In genomic region chr2:181911830-181912229, GRCh38 we compare ENCODE assay signal across 35 cellular contexts. TPM values are rescaled to one million over a fixed set of nuclear protein-coding genes. Genes with fewer than 3 reads are reported as not detected.
DNase-seq lines count a peak whose midpoint lies in the region; ATAC-seq and TF ChIP-seq lines count a peak whose summit lies in the region.
"Had no signal": no experiment of that assay in that cellular context is flagged by ENCODE, and none has a peak within 500 bp of the region (broad histone marks: within the 10 kb centered on the region; RNA-seq: fewer than 3 reads in every experiment).

No MANE protein-coding gene starts in this region.

- H3K9me3 Mint-ChIP-seq in T-cell, result no peaks in the 10 kb centered on the region
- no peaks in the 10 kb centered on the region for H3K9me3 Mint-ChIP-seq in progenitor cell of endocrine pancreas (ENCODE audit: low read depth)
- H3K9me3 Mint-ChIP-seq: activated naive CD8-positive, alpha-beta T cell treated with anti-CD3 and anti-CD28 coated beads, Interleukin-2, amount 50 U/mL, for 24 hours; CD8-positive, alpha-beta T cell; effector memory CD8-positive, alpha-beta T cell; immature natural killer cell; naive B cell had no signal

- no peak overlapping the region for H2AK9ac ChIP-seq in IMR-90 (replicated peaks; ENCODE audit: low read depth, low read length, poor library complexity)

- no peak overlapping the region for H3K23ac ChIP-seq in IMR-90 (ENCODE audit: low read depth, low read length)

- no peak for TF ChIP-seq RAD21 in IMR-90 (IDR thresholded peaks at IDR 0.05; ENCODE audit: low read length)

- H4K5ac ChIP-seq in IMR-90 (ENCODE audit: low read depth, low read length), result no peak overlapping the region

- H3K27me3 ChIP-seq in IMR-90 (ENCODE audit: control insufficient read depth, insufficient read depth, low read length) (no peaks in the 10 kb centered on the region), body of pancreas (no peaks in the 10 kb centered on the region), right lobe of liver (no peaks in the 10 kb centered on the region), stomach (no peaks in the 10 kb centered on the region)
- H3K27me3 ChIP-seq: BE2C, SJCRH30, suprapubic skin, vagina had no signal

- no peak overlapping the region for H2AFZ ChIP-seq in IMR-90 (replicated peaks; ENCODE audit: low read length, poor library complexity)

- in situ Hi-C loops in IMR-90 (cut with MboI; ENCODE audit: low sequenced_read_pairs), result loop anchor here (25.0 kb wide), 1 partner anchor 750 kb away; no protein-coding TSS in a partner anchor

- no peak for TF ChIP-seq POLR2A in IMR-90 (IDR thresholded peaks at IDR 0.05; ENCODE audit: low read depth, low read length)
- TF ChIP-seq POLR2A in body of pancreas (IDR thresholded peaks at IDR 0.05), result peak in 1 of 3 donors; percentile 16
- no peak for TF ChIP-seq POLR2A in right lobe of liver (IDR thresholded peaks at IDR 0.05)
- TF ChIP-seq POLR2A in stomach (IDR thresholded peaks at IDR 0.05), result no peak

- H3K27me3 Mint-ChIP-seq in T-cell, result no peaks in the 10 kb centered on the region
- no peaks in the 10 kb centered on the region for H3K27me3 Mint-ChIP-seq in progenitor cell of endocrine pancreas
- H3K27me3 Mint-ChIP-seq: activated naive CD8-positive, alpha-beta T cell treated with anti-CD3 and anti-CD28 coated beads, Interleukin-2, amount 50 U/mL, for 24 hours; effector memory CD8-positive, alpha-beta T cell; naive B cell had no signal

- H2AK5ac ChIP-seq in IMR-90 (ENCODE audit: low read depth, low read length), result no peak overlapping the region

- H3K18ac ChIP-seq in IMR-90 (ENCODE audit: low read depth, low read length), result no peak overlapping the region

- H3K9me1 ChIP-seq in IMR-90 (ENCODE audit: insufficient read depth, low read length), result peaks cover 10% of the 10 kb centered on the region

- no CpG with 5 or more reads among the region's 2 CpGs for whole genome bisulfite sequencing in IMR-90 (ENCODE audit: extremely low coverage in 2 of 2, insufficient read length in 1 of 2), 2 experiments
- WGBS in body of pancreas, 2 donors, result 27 to 34% methylated on average over 2 of the region's 2 CpGs
- 27% methylated on average over 2 of the region's 2 CpGs for WGBS in right lobe of liver (ENCODE audit: insufficient coverage, low coverage, low lambda C conversion rate, missing lambda C conversion rate)
- 40 to 61% (median 50%) methylated on average over 2 of the region's 2 CpGs for WGBS in stomach, 5 donors

- no peak for TF ChIP-seq EP300 in stomach (IDR thresholded peaks at IDR 0.05)

- no peak overlapping the region for H2BK15ac ChIP-seq in IMR-90 (ENCODE audit: low read depth, low read length)

- H3K4ac ChIP-seq in IMR-90 (ENCODE audit: low read depth, low read length), result no peak overlapping the region

- CTCF ChIA-PET in IMR-90 (lab: Yijun Ruan, JAX), result no interaction called here
- CTCF ChIA-PET in T-cell (lab: Charles Lee), result interaction anchor here in 1 of 2 donors (0.9 kb wide), 1 partner anchor 10 kb away, joined by 4 read pairs; no protein-coding TSS in a partner anchor

- ATAC-seq in IMR-90 (ENCODE audit: low read depth) (no peak), body of pancreas (peak; percentile 68), right lobe of liver (peak; percentile 79 to 92 (median 86)), T-cell (replicated peaks in 1 of 4) (no peak), HG03025 (IDR thresholded peaks at IDR 0.05; ENCODE audit: low FRiP score, unreplicated experiment) (no peak)
- ATAC-seq: activated naive CD8-positive, alpha-beta T cell treated with anti-CD3 and anti-CD28 coated beads, Interleukin-2, amount 50 U/mL, for 24 hours; CD8-positive, alpha-beta T cell; effector memory CD8-positive, alpha-beta T cell had no signal

- no peak overlapping the region for H3K27ac Mint-ChIP-seq in T-cell
- H3K27ac Mint-ChIP-seq in progenitor cell of endocrine pancreas, result no peak overlapping the region
- H3K27ac Mint-ChIP-seq: activated naive CD8-positive, alpha-beta T cell treated with anti-CD3 and anti-CD28 coated beads, Interleukin-2, amount 50 U/mL, for 24 hours; CD8-positive, alpha-beta T cell; effector memory CD8-positive, alpha-beta T cell; naive B cell had no signal

- peaks cover 51% of the 10 kb centered on the region for H3K36me3 Mint-ChIP-seq in T-cell
- peaks cover 30% of the 10 kb centered on the region for H3K36me3 Mint-ChIP-seq in progenitor cell of endocrine pancreas (ENCODE audit: insufficient read depth)

- no peak overlapping the region for H3K14ac ChIP-seq in IMR-90 (replicated peaks; ENCODE audit: low read depth, low read length)

- H3K9ac ChIP-seq in IMR-90 (ENCODE audit: low read depth, low read length), result no peak overlapping the region

- H3K36me3 ChIP-seq in IMR-90 (ENCODE audit: control insufficient read depth, insufficient read depth, low read length) (peaks cover 24% of the 10 kb centered on the region), body of pancreas (replicated peaks in 1 of 2; ENCODE audit: insufficient read depth in 1 of 2, low read depth in 2 of 2) (peaks cover 4 to 23% of the 10 kb centered on the region in 2 donors), right lobe of liver (peaks cover 2 to 33% (median 15%) of the 10 kb centered on the region in 4 donors), stomach (peaks cover 36 to 72% (median 63%) of the 10 kb centered on the region in 4 donors)
- H3K36me3 ChIP-seq: BE2C had no signal

- no peak overlapping the region for H4K8ac ChIP-seq in IMR-90 (ENCODE audit: low read depth in 2 of 2, low read length in 2 of 2)

- DNase-seq in IMR-90 (no peak), body of pancreas (peak in 2 of 4 donors; percentile 31 to 46), right lobe of liver (peak in 2 of 3 donors; percentile 21 to 50), stomach (no peak), NCI-H2196 (lab: John Stamatoyannopoulos, UW; ENCODE audit: unreplicated experiment) (no peak), T-cell (no peak), progenitor cell of endocrine pancreas (ENCODE audit: low spot score, unreplicated experiment) (no peak)
- DNase-seq: ACHN; activated CD4-positive, alpha-beta T cell treated with anti-CD3 and anti-CD28 coated beads, Interleukin-2, amount 50 U/mL, for 48 hours; activated CD4-positive, CD25-positive, alpha-beta regulatory T cell; activated naive CD4-positive, alpha-beta T cell; activated naive CD8-positive, alpha-beta T cell treated with anti-CD3 and anti-CD28 coated beads, Interleukin-2, amount 50 U/mL, for 24 hours; BE2C; caudate nucleus; CD8-positive, alpha-beta T cell; cortex of kidney; effector memory CD8-positive, alpha-beta T cell; erythroblast; GOT3; immature natural killer cell; left ventricle myocardium inferior; naive B cell; NCI-H1092; NCI-H187; NCI-H2171; NCI-H510A; retina; SJCRH30; stimulated activated naive CD4-positive, alpha-beta T cell; SW 1271; T1000 had no signal

- dilution Hi-C loops in IMR-90 (cut with HindIII; ENCODE audit: low sequenced_read_pairs, unreplicated experiment), result no loop called here

- H4K20me1 ChIP-seq in IMR-90 (ENCODE audit: insufficient read depth, low read length), result peaks cover 2% of the 10 kb centered on the region; the same call in 1 of the 2 replicates

- TF ChIP-seq CTCF in IMR-90 (conservative IDR thresholded peaks at IDR 0.05; ENCODE audit: low read depth, low read length), result no peak
- no peak for TF ChIP-seq CTCF in body of pancreas (IDR thresholded peaks at IDR 0.05)
- no peak for TF ChIP-seq CTCF in right lobe of liver (IDR thresholded peaks at IDR 0.05)
- TF ChIP-seq CTCF in stomach (IDR thresholded peaks at IDR 0.05), result no peak
- no peak for TF ChIP-seq CTCF in progenitor cell of endocrine pancreas (IDR thresholded peaks at IDR 0.05; ENCODE audit: unreplicated experiment)

- peaks cover 5 to 43% of the 10 kb centered on the region in 2 experiments; a peak in 3 of 4 replicates for H3K79me1 ChIP-seq in IMR-90 (ENCODE audit: low read depth in 1 of 2, low read length in 2 of 2)

- H4K91ac ChIP-seq in IMR-90 (ENCODE audit: insufficient read depth, low read depth, low read length), result no peak overlapping the region

- H3K27ac ChIP-seq in IMR-90 (ENCODE audit: insufficient read depth, low read length) (no peak overlapping the region), body of pancreas (peak overlapping the region in 3 of 4 donors; percentile 20 to 100 (median 44)), right lobe of liver (peak overlapping the region in 2 of 3 donors; percentile 64 to 74), stomach (peak overlapping the region in 3 of 5 donors; percentile 8 to 56 (median 12))
- H3K27ac ChIP-seq: left ventricle myocardium inferior, SJCRH30, skin epidermis, suprapubic skin, vagina had no signal

- no peak overlapping the region for H3K4me2 ChIP-seq in IMR-90 (ENCODE audit: low read depth, low read length)

- POLR2A ChIA-PET in IMR-90 (lab: Charles Lee; ENCODE audit: unreplicated experiment) (no interaction called here), T-cell (lab: Charles Lee) (no interaction called here)

- H2BK5ac ChIP-seq in IMR-90 (ENCODE audit: low read depth, low read length, poor library complexity, severe bottlenecking), result peak overlapping the region; percentile 1

- H3K4me1 Mint-ChIP-seq in T-cell (peaks cover 0 to 5% (median 0%) of the 10 kb centered on the region in 3 donors), progenitor cell of endocrine pancreas (ENCODE audit: low read depth) (peaks cover 12% of the 10 kb centered on the region)

- H3K56ac ChIP-seq in IMR-90 (ENCODE audit: extremely low read depth, insufficient read depth, low read length), result no peak overlapping the region

- no peak overlapping the region for H3K4me3 Mint-ChIP-seq in T-cell
- H3K4me3 Mint-ChIP-seq in progenitor cell of endocrine pancreas (ENCODE audit: low read depth), result no peak overlapping the region
- H3K4me3 Mint-ChIP-seq: activated naive CD8-positive, alpha-beta T cell treated with anti-CD3 and anti-CD28 coated beads, Interleukin-2, amount 50 U/mL, for 24 hours; CD8-positive, alpha-beta T cell; effector memory CD8-positive, alpha-beta T cell; immature natural killer cell; naive B cell had no signal

- no peaks in the 10 kb centered on the region for H3K9me3 ChIP-seq in IMR-90 (ENCODE audit: control insufficient read depth, insufficient read depth, low read length)
- H3K9me3 ChIP-seq in body of pancreas, result no peaks in the 10 kb centered on the region
- H3K9me3 ChIP-seq in right lobe of liver, result no peaks in the 10 kb centered on the region
- H3K9me3 ChIP-seq in stomach, result no peaks in the 10 kb centered on the region
- H3K9me3 ChIP-seq: BE2C, left ventricle myocardium inferior, SJCRH30, suprapubic skin, vagina had no signal

- H3K4me1 ChIP-seq in IMR-90 (ENCODE audit: control insufficient read depth, insufficient read depth, low read length) (peaks cover 8% of the 10 kb centered on the region), body of pancreas (peaks cover 74% of the 10 kb centered on the region), right lobe of liver (peaks cover 0 to 42% (median 4%) of the 10 kb centered on the region in 4 donors), stomach (peaks cover 16 to 62% (median 41%) of the 10 kb centered on the region in 4 donors)
- H3K4me1 ChIP-seq: BE2C had no signal

- no TSS peak for BruUV-seq in IMR-90 (replicated peaks; lab: Mats Ljungman, UMichigan)

- H2BK20ac ChIP-seq in IMR-90 (ENCODE audit: low read depth, low read length), result no peak overlapping the region

- intact Hi-C loops in IMR-90 (cut with micrococcal nuclease) (loop anchor here (1.0 kb wide), 1 partner anchor 8 kb away; no protein-coding TSS in a partner anchor), body of pancreas (cut with DNase I) (no loop called here), right lobe of liver (cut with DNase I) (no loop called here), stomach (cut with DNase I; ENCODE audit: low total_unique reads) (no loop called here)

- H2BK120ac ChIP-seq in IMR-90 (ENCODE audit: low read depth, low read length), result no peak overlapping the region

- H3K4me3 ChIP-seq in IMR-90 (ENCODE audit: insufficient read depth, low read depth, low read length) (no peak overlapping the region), body of pancreas (no peak overlapping the region), right lobe of liver (peak overlapping the region in 2 of 3 donors; percentile 42 to 51), stomach (no peak overlapping the region)
- H3K4me3 ChIP-seq: left ventricle myocardium inferior, SJCRH30, skin epidermis, suprapubic skin, vagina had no signal

RNA-seq across cellular contexts. Expression of gene ITPRID2, which starts 20.3 kb away (rescaled TPM):
- total RNA-seq in IMR-90 (2012; rRNA removed), result 168 and 187 TPM in 2 replicates
- polyA plus RNA-seq in IMR-90 (2012; rRNA removed), result 61.6 and 74.1 TPM in 2 replicates
- 28.0 and 39.0 TPM in 2 replicates for polyA plus RNA-seq in IMR-90 (2012; cell fraction: cytosol; rRNA removed)
- 35.1 and 131 TPM in 2 replicates for polyA plus RNA-seq in IMR-90 (2012; cell fraction: nucleus; rRNA removed; ENCODE audit: low replicate concordance)
- total RNA-seq in body of pancreas, result 100 to 1,000 TPM; 224 to 274 TPM
- total RNA-seq in right lobe of liver, result 100 to 1,000 TPM in 2 of 6 experiments, 10 to 100 TPM in 4; 49.4 to 129 (median 74.5) TPM
- 100 to 1,000 TPM in 4 of 5 donors, 10 to 100 TPM in 1; 53.1 to 222 (median 146) TPM for total RNA-seq in stomach
- 10 to 100 TPM; 19.4 to 62.9 (median 37.6) TPM for polyA plus RNA-seq in stomach
- 10 to 100 TPM; 29.1 to 55.8 (median 45.1) TPM for total RNA-seq in T-cell
- total RNA-seq in progenitor cell of endocrine pancreas, result 64.4 and 69.7 TPM in 2 replicates

Comparison
In these comparisons a context has a peak if more than half of its experiments do, and no peak if none do; other contexts are left out.
1. ATAC-seq: peak in body of pancreas (single experiment) and right lobe of liver (4 of 4); none in IMR-90 (single experiment), T-cell (0 of 4) and HG03025 (single experiment).
2. DNase-seq: peak in right lobe of liver (2 of 3); none in IMR-90 (single experiment), stomach (single experiment), NCI-H2196 (single experiment), T-cell (0 of 34) and progenitor cell of endocrine pancreas (single experiment).
3. H3K4me3 ChIP-seq: peak in right lobe of liver (2 of 3); none in IMR-90 (single experiment), body of pancreas (0 of 2) and stomach (0 of 4).